1 cellular context compared by ENCODE assay signal in the genomic region with DNA sequence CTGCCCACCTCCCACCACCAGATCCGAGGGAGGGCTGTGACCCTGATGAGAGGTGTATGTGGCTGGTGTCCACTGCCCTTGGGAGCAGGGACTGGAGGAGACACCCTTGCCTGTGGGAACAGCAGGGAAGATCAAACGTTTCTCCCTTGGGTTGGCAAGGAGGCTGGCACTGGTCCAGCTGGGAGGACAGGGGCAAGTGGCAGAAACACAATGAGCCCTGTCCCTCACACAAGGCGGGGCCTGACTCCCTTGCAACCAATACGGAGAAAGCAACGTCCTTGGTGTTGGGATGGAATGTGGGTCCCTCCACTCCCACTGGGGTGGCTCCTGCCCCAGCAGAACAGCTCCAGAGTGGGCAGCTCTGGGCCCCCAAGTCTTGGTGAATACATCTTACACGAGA.
TF ChIP-seq lines count a peak whose summit lies in the region.

No MANE protein-coding gene starts in this region.

TF ChIP-seq in HCT116, 20 proteins besides CTCF, POLR2A, EP300 and RAD21 (continued from another document):
- TF ChIP-seq, protein P1, sequence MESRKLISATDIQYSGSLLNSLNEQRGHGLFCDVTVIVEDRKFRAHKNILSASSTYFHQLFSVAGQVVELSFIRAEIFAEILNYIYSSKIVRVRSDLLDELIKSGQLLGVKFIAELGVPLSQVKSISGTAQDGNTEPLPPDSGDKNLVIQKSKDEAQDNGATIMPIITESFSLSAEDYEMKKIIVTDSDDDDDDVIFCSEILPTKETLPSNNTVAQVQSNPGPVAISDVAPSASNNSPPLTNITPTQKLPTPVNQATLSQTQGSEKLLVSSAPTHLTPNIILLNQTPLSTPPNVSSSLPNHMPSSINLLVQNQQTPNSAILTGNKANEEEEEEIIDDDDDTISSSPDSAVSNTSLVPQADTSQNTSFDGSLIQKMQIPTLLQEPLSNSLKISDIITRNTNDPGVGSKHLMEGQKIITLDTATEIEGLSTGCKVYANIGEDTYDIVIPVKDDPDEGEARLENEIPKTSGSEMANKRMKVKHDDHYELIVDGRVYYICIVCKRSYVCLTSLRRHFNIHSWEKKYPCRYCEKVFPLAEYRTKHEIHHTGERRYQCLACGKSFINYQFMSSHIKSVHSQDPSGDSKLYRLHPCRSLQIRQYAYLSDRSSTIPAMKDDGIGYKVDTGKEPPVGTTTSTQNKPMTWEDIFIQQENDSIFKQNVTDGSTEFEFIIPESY (IDR thresholded peaks at IDR 0.05; ENCODE audit: extremely low read depth, insufficient replicate concordance, low read length): no peak
